Comparison of ENCODE assay signal across 18 cellular contexts in genomic region chr14:92387610-92388009, GRCh38.
DNase-seq lines count a peak whose midpoint lies in the region; ATAC-seq, FAIRE-seq and TF ChIP-seq lines count a peak whose summit lies in the region.
"Had no signal": no experiment of that assay in that cellular context is flagged by ENCODE, and none has a peak within 500 bp of the region (broad histone marks: within the 10 kb centered on the region; RNA-seq: fewer than 3 reads in every experiment).

No MANE protein-coding gene starts in this region.

- H3K9me3 ChIP-seq in IMR-90 (ENCODE audit: control insufficient read depth, insufficient read depth, low read length) (no peaks in the 10 kb centered on the region; the same call in 1 of the 2 replicates), HepG2 (ENCODE audit: low read length) (no peaks in the 10 kb centered on the region), psoas muscle (no peaks in the 10 kb centered on the region)

- no peak overlapping the region for H3K27ac ChIP-seq in IMR-90 (ENCODE audit: insufficient read depth, low read length)
- H3K27ac ChIP-seq in HepG2 (ENCODE audit: extremely low read length, insufficient read depth, low read length) = no peak overlapping the region
- H3K27ac ChIP-seq in psoas muscle = no peak overlapping the region
- H3K27ac ChIP-seq: C4-2B had no signal

- TF ChIP-seq RAD21 in IMR-90 (IDR thresholded peaks at IDR 0.05; ENCODE audit: low read length) (no peak), HepG2 (CRISPR knock-in tag; IDR thresholded peaks at IDR 0.05) (no peak)

- no peak overlapping the region for H3K56ac ChIP-seq in IMR-90 (ENCODE audit: extremely low read depth, insufficient read depth, low read length)

- CTCF ChIA-PET in activated naive CD4-positive, alpha-beta T cell treated with anti-CD3 and anti-CD28 coated beads for 36 hours (lab: Charles Lee) = no interaction called here
- CTCF ChIA-PET in IMR-90 (lab: Yijun Ruan, JAX) (no interaction called here), HepG2 (lab: Yijun Ruan, JAX; ENCODE audit: low intra/inter-chr PET ratio, low total read pairs) (no interaction called here)

- dilution Hi-C loops in IMR-90 (cut with HindIII; ENCODE audit: low sequenced_read_pairs, unreplicated experiment) = no loop called here

- no peak for DNase-seq in activated naive CD4-positive, alpha-beta T cell treated with anti-CD3 and anti-CD28 coated beads for 36 hours
- no peak for DNase-seq in IMR-90
- peak; percentile 35 for DNase-seq in HepG2 (ENCODE audit: low spot score)
- DNase-seq in psoas muscle = no peak
- DNase-seq in sciatic nerve (ENCODE audit: low spot score) = no peak
- DNase-seq: AML-193; CD4-positive, alpha-beta memory T cell; DMS153; DND-41; EL; H9 had no signal

- peak overlapping the region; percentile 65 for H3K27ac Mint-ChIP-seq in activated naive CD4-positive, alpha-beta T cell treated with anti-CD3 and anti-CD28 coated beads, Interleukin-2, amount 50 U/mL, for 24 hours
- H3K27ac Mint-ChIP-seq in activated naive CD4-positive, alpha-beta T cell treated with anti-CD3 and anti-CD28 coated beads for 36 hours = no peak overlapping the region
- H3K27ac Mint-ChIP-seq: CD4-positive, alpha-beta memory T cell; H9 had no signal

- intact Hi-C loops in activated naive CD4-positive, alpha-beta T cell treated with anti-CD3 and anti-CD28 coated beads for 36 hours (cut with micrococcal nuclease) = no loop called here
- intact Hi-C loops in IMR-90 (cut with micrococcal nuclease) = no loop called here
- intact Hi-C loops in HepG2 (cut with micrococcal nuclease; ENCODE audit: unreplicated experiment) = no loop called here
- intact Hi-C loops in psoas muscle (cut with DNase I) = no loop called here
- intact Hi-C loops in sciatic nerve (cut with DNase I) = loop anchor here (2.0 kb wide), 1 partner anchor 39 kb away; no protein-coding TSS in a partner anchor

- in situ Hi-C loops in IMR-90 (cut with MboI; ENCODE audit: low sequenced_read_pairs) (no loop called here), HepG2 (cut with HindIII; ENCODE audit: extremely low pct_ligation_motif_present, low pct_unique_long_range_greater_than_20kb) (no loop called here)

- no peaks in the 10 kb centered on the region for H3K9me3 Mint-ChIP-seq in activated naive CD4-positive, alpha-beta T cell treated with anti-CD3 and anti-CD28 coated beads, Interleukin-2, amount 50 U/mL, for 24 hours
- no peaks in the 10 kb centered on the region for H3K9me3 Mint-ChIP-seq in activated naive CD4-positive, alpha-beta T cell treated with anti-CD3 and anti-CD28 coated beads for 36 hours
- H3K9me3 Mint-ChIP-seq: CD4-positive, alpha-beta memory T cell; H9 had no signal

- WGBS in IMR-90 (ENCODE audit: extremely low coverage in 2 of 2, insufficient read length in 1 of 2), 2 experiments = no CpG with 5 or more reads among the region's 1 CpG
- WGBS in HepG2 (ENCODE audit: low lambda C conversion rate) = 0% methylated on average over 1 of the region's 1 CpG
- 94 to 100% (median 97%) methylated on average over 1 of the region's 1 CpG for WGBS in psoas muscle, 3 donors

- H3K36me3 ChIP-seq in IMR-90 (ENCODE audit: control insufficient read depth, insufficient read depth, low read length) (no peaks in the 10 kb centered on the region), HepG2 (replicated peaks in 1 of 2; ENCODE audit: control insufficient read depth in 1 of 2, insufficient read depth in 2 of 2, low read length in 2 of 2) (no peaks in the 10 kb centered on the region), psoas muscle (ENCODE audit: insufficient read depth in 1 of 2, low read depth in 1 of 2) (no peaks in the 10 kb centered on the region)

- H4K20me1 ChIP-seq in IMR-90 (ENCODE audit: insufficient read depth, low read length) = no peaks in the 10 kb centered on the region
- H4K20me1 ChIP-seq in HepG2 (ENCODE audit: insufficient read depth, low read length) = no peaks in the 10 kb centered on the region

- H3K4me1 Mint-ChIP-seq in activated naive CD4-positive, alpha-beta T cell treated with anti-CD3 and anti-CD28 coated beads, Interleukin-2, amount 50 U/mL, for 24 hours = no peaks in the 10 kb centered on the region
- no peaks in the 10 kb centered on the region for H3K4me1 Mint-ChIP-seq in activated naive CD4-positive, alpha-beta T cell treated with anti-CD3 and anti-CD28 coated beads for 36 hours (ENCODE audit: low read depth)
- H3K4me1 Mint-ChIP-seq: CD4-positive, alpha-beta memory T cell had no signal

- TF ChIP-seq POLR2A in IMR-90 (IDR thresholded peaks at IDR 0.05; ENCODE audit: low read depth, low read length) (no peak), HepG2 (IDR thresholded peaks at IDR 0.05; ENCODE audit: insufficient read depth in 1 of 2, low read depth in 2 of 2, low read length in 2 of 2) (no peak)

- no peak overlapping the region for H3K4ac ChIP-seq in IMR-90 (ENCODE audit: low read depth, low read length)

- H3K79me2 ChIP-seq in HepG2 (ENCODE audit: insufficient read depth, low read length) = no peaks in the 10 kb centered on the region

- no peaks in the 10 kb centered on the region for H3K79me1 ChIP-seq in IMR-90 (ENCODE audit: low read depth in 1 of 2, low read length in 2 of 2)

- POLR2A ChIA-PET in IMR-90 (lab: Charles Lee; ENCODE audit: unreplicated experiment) = no interaction called here
- POLR2A ChIA-PET in HepG2 (lab: Yijun Ruan, JAX) = no interaction called here

- no peak overlapping the region for H3K23ac ChIP-seq in IMR-90 (ENCODE audit: low read depth, low read length)

- H3K4me1 ChIP-seq in IMR-90 (ENCODE audit: control insufficient read depth, insufficient read depth, low read length) (no peaks in the 10 kb centered on the region), HepG2 (ENCODE audit: insufficient read depth, low read length) (peaks cover 26% of the 10 kb centered on the region), psoas muscle (no peaks in the 10 kb centered on the region)

- peaks cover 48% of the 10 kb centered on the region for H3K27me3 ChIP-seq in IMR-90 (ENCODE audit: control insufficient read depth, insufficient read depth, low read length)
- H3K27me3 ChIP-seq in HepG2 (ENCODE audit: control insufficient read depth in 1 of 2, insufficient read depth in 2 of 2, low read length in 2 of 2) = peaks cover 2 to 36% of the 10 kb centered on the region in 2 experiments; a peak in 4 of 5 replicates
- peaks cover 0 to 3% (median 0%) of the 10 kb centered on the region in 3 donors for H3K27me3 ChIP-seq in psoas muscle (ENCODE audit: insufficient read depth in 3 of 3, low read length in 2 of 3)

- no peak for ATAC-seq in IMR-90 (ENCODE audit: low read depth)
- ATAC-seq in HepG2 = peak; percentile 13; the same call in 1 of the 3 replicates
- no peak for ATAC-seq in psoas muscle
- no peak for ATAC-seq in HG02642 (IDR thresholded peaks at IDR 0.05; ENCODE audit: poor library complexity, unreplicated experiment)
- ATAC-seq in sciatic nerve = no peak
- ATAC-seq: GM12878, K562 had no signal

- no peak overlapping the region for H2AK5ac ChIP-seq in IMR-90 (ENCODE audit: low read depth, low read length)

- H4K91ac ChIP-seq in IMR-90 (ENCODE audit: insufficient read depth, low read depth, low read length) = no peak overlapping the region

- TF ChIP-seq CTCF in IMR-90 (conservative IDR thresholded peaks at IDR 0.05; ENCODE audit: low read depth, low read length) = no peak
- TF ChIP-seq CTCF in HepG2 (CRISPR knock-in tag; IDR thresholded peaks at IDR 0.05) = no peak
- no peak for TF ChIP-seq CTCF in psoas muscle (IDR thresholded peaks at IDR 0.05)

- H3K14ac ChIP-seq in IMR-90 (replicated peaks; ENCODE audit: low read depth, low read length) = no peak overlapping the region

- no peak overlapping the region for H3K18ac ChIP-seq in IMR-90 (ENCODE audit: low read depth, low read length)

- H3K4me2 ChIP-seq in IMR-90 (ENCODE audit: low read depth, low read length) (no peak overlapping the region), HepG2 (ENCODE audit: low read depth, low read length) (no peak overlapping the region)

- H3K9ac ChIP-seq in IMR-90 (ENCODE audit: low read depth, low read length) (no peak overlapping the region), HepG2 (ENCODE audit: insufficient read depth, low read depth, low read length) (no peak overlapping the region)

- no peak overlapping the region for H3K4me3 Mint-ChIP-seq in activated naive CD4-positive, alpha-beta T cell treated with anti-CD3 and anti-CD28 coated beads, Interleukin-2, amount 50 U/mL, for 24 hours
- no peak overlapping the region for H3K4me3 Mint-ChIP-seq in activated naive CD4-positive, alpha-beta T cell treated with anti-CD3 and anti-CD28 coated beads for 36 hours
- H3K4me3 Mint-ChIP-seq: CD4-positive, alpha-beta memory T cell; H9 had no signal

- H2AFZ ChIP-seq in IMR-90 (replicated peaks; ENCODE audit: low read length, poor library complexity) (no peak overlapping the region), HepG2 (ENCODE audit: low read length) (no peak overlapping the region)

- H3K9me1 ChIP-seq in IMR-90 (ENCODE audit: insufficient read depth, low read length) = no peaks in the 10 kb centered on the region

- no peak overlapping the region for H2BK120ac ChIP-seq in IMR-90 (ENCODE audit: low read depth, low read length)

- FAIRE-seq in HepG2 (lab: Jason Lieb, UNC) = no peak
- FAIRE-seq: A204.1, GM12878, H1, K562 had no signal

- BruUV-seq in IMR-90 (replicated peaks; lab: Mats Ljungman, UMichigan) (no TSS peak), HepG2 (replicated peaks; lab: Mats Ljungman, UMichigan) (no TSS peak)

- H2BK20ac ChIP-seq in IMR-90 (ENCODE audit: low read depth, low read length) = no peak overlapping the region

- H3K36me3 Mint-ChIP-seq in activated naive CD4-positive, alpha-beta T cell treated with anti-CD3 and anti-CD28 coated beads, Interleukin-2, amount 50 U/mL, for 24 hours = no peaks in the 10 kb centered on the region
- H3K36me3 Mint-ChIP-seq in activated naive CD4-positive, alpha-beta T cell treated with anti-CD3 and anti-CD28 coated beads for 36 hours (ENCODE audit: low read depth) = no peaks in the 10 kb centered on the region
- H3K36me3 Mint-ChIP-seq: CD4-positive, alpha-beta memory T cell had no signal

- H3K27me3 Mint-ChIP-seq in activated naive CD4-positive, alpha-beta T cell treated with anti-CD3 and anti-CD28 coated beads, Interleukin-2, amount 50 U/mL, for 24 hours = no peaks in the 10 kb centered on the region
- no peaks in the 10 kb centered on the region for H3K27me3 Mint-ChIP-seq in activated naive CD4-positive, alpha-beta T cell treated with anti-CD3 and anti-CD28 coated beads for 36 hours (ENCODE audit: low read depth)

- H2BK15ac ChIP-seq in IMR-90 (ENCODE audit: low read depth, low read length) = no peak overlapping the region

- no peak overlapping the region for H2AK9ac ChIP-seq in IMR-90 (replicated peaks; ENCODE audit: low read depth, low read length, poor library complexity)

- TF ChIP-seq EP300 in HepG2 (IDR thresholded peaks at IDR 0.05; ENCODE audit: low read depth in 2 of 2, low read length in 2 of 2) = no peak
- no peak for TF ChIP-seq EP300 in HepG2 (CRISPR knock-in tag; IDR thresholded peaks at IDR 0.05; ENCODE audit: borderline replicate concordance)

- no peak overlapping the region for H4K8ac ChIP-seq in IMR-90 (ENCODE audit: low read depth in 2 of 2, low read length in 2 of 2)

- H3K4me3 ChIP-seq in IMR-90 (ENCODE audit: insufficient read depth, low read depth, low read length) = no peak overlapping the region
- H3K4me3 ChIP-seq in HepG2 (replicated peaks in 1 of 3; ENCODE audit: insufficient read depth in 1 of 3, low read depth in 2 of 3, low read length in 3 of 3) = no peak overlapping the region
- H3K4me3 ChIP-seq in psoas muscle = no peak overlapping the region
- H3K4me3 ChIP-seq: GM12878, K562 had no signal

- H2BK5ac ChIP-seq in IMR-90 (ENCODE audit: low read depth, low read length, poor library complexity, severe bottlenecking) = no peak overlapping the region

- no peak overlapping the region for H4K5ac ChIP-seq in IMR-90 (ENCODE audit: low read depth, low read length)
